Comparison of ENCODE assay signal across 8 cellular contexts in the genomic region with DNA sequence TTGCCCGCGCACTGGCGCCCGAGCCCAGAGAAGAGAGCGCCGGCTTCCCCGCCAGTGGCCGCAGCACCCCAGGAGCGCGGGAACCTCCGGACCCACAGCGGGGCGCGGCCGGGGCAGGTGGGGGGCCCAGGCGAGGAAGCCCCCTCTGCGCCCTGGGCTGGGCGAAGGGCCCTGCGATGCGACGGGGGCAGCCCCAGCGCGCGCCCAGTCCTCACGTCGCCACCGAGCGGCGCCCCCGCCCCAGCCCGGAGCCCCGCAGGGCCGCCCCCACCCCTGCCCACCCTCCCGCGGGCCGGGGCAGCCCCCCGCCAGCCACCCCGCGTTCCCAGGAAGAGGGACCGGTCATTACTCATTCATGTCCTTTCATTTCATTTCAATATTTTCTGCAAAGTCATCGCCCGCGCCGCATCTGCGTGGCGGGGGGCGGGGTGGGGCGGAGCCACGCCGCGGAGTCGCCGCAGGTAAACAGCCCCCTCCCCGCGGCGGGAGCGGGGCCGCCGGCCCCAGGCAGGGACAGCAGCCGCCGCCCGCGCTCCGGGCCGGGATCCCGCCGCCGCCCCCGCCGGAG. TPM values are rescaled to one million over a fixed set of nuclear protein-coding genes. Genes with fewer than 3 reads are reported as not detected.
DNase-seq lines count a peak whose midpoint lies in the region; ATAC-seq and TF ChIP-seq lines count a peak whose summit lies in the region.

No MANE protein-coding gene starts in this region.

- DNase-seq in AG04450 (ENCODE audit: low read depth, low spot score) (no peak), fibroblast of lung (ENCODE audit: low read depth in 2 of 2) (peak in 1 of 2 donors; percentile 9), spleen (peak; percentile 87), AG08396 (ENCODE audit: low spot score) (no peak)
- DNase-seq in activated CD4-positive, alpha-beta T cell treated with anti-CD3 and anti-CD28 coated beads for 4 hours, result peak; percentile 39 to 53

- H3K9ac ChIP-seq in HUES6 (ENCODE audit: low read length), result no peak overlapping the region
- H3K9ac ChIP-seq in fibroblast of lung (ENCODE audit: insufficient read depth, low read length), result peak overlapping the region; percentile 42

- WGBS in spleen, 5 donors, result 0 to 2% (median 1%) methylated on average over 8 to 70 of the region's 70 CpGs

- H3K9me3 ChIP-seq in AG04450 (ENCODE audit: control insufficient read depth, insufficient read depth, low read length) (peaks cover 14% of the 10 kb centered on the region; the same call in 1 of the 2 replicates), HUES6 (ENCODE audit: control insufficient read depth, insufficient read depth, low read depth, low read length) (no peaks in the 10 kb centered on the region), fibroblast of lung (ENCODE audit: control insufficient read depth, insufficient read depth, low read depth, low read length) (no peaks in the 10 kb centered on the region), spleen (no peaks in the 10 kb centered on the region)

- POLR2A ChIA-PET in AG04450 (lab: Yijun Ruan, JAX), result no interaction called here

- H3K4me3 ChIP-seq in AG04450 (ENCODE audit: low read depth, low read length), result peak overlapping the region; percentile 43
- peak overlapping the region; percentile 55 for H3K4me3 ChIP-seq in HUES6 (ENCODE audit: low read depth, low read length)
- H3K4me3 ChIP-seq in fibroblast of lung (replicated peaks in 1 of 4; ENCODE audit: control extremely low read depth in 1 of 4, insufficient read depth in 1 of 4, low read depth in 3 of 4, low read length in 4 of 4), result peak overlapping the region in 1 of 4 experiments; percentile 42
- H3K4me3 ChIP-seq in spleen, result peak overlapping the region in 6 of 8 donors; percentile 17 to 74 (median 46)

- ATAC-seq in GM19455 (IDR thresholded peaks at IDR 0.05; ENCODE audit: unreplicated experiment) (no peak), GM18868 (IDR thresholded peaks at IDR 0.05; ENCODE audit: unreplicated experiment) (no peak)

- no peak overlapping the region for H2AFZ ChIP-seq in fibroblast of lung (ENCODE audit: low read length)

- no peak for TF ChIP-seq POLR2A in spleen (IDR thresholded peaks at IDR 0.05)

- no peak for TF ChIP-seq CTCF in AG04450 (IDR thresholded peaks at IDR 0.05; ENCODE audit: low read depth, low read length)
- no peak for TF ChIP-seq CTCF in fibroblast of lung (conservative IDR thresholded peaks at IDR 0.05 in 1 of 2, IDR thresholded peaks at IDR 0.05 in 1 of 2; ENCODE audit: low read depth in 1 of 2, low read length in 2 of 2)
- no peak for TF ChIP-seq CTCF in spleen (IDR thresholded peaks at IDR 0.05 in 8 of 11, conservative IDR thresholded peaks at IDR 0.05 in 3 of 11)

- intact Hi-C loops in spleen (cut with DNase I; ENCODE audit: low total_unique reads), result no loop called here

- H3K4me2 ChIP-seq in fibroblast of lung (ENCODE audit: extremely low read depth, insufficient read depth, low read length), result peak overlapping the region; percentile 35

- H3K79me2 ChIP-seq in fibroblast of lung (ENCODE audit: control insufficient read depth, insufficient read depth, low read length), result no peaks in the 10 kb centered on the region

- H4K20me1 ChIP-seq in fibroblast of lung (ENCODE audit: control insufficient read depth, extremely low read depth, insufficient read depth, low read length), result no peaks in the 10 kb centered on the region

- no peak overlapping the region for H3K27ac ChIP-seq in AG04450 (ENCODE audit: low read depth, low read length)
- H3K27ac ChIP-seq in HUES6 (ENCODE audit: low read depth, low read length), result no peak overlapping the region
- H3K27ac ChIP-seq in fibroblast of lung (ENCODE audit: insufficient read depth, low read length), result no peak overlapping the region
- peak overlapping the region in 2 of 8 donors; percentile 40 to 50 for H3K27ac ChIP-seq in spleen

- H3K36me3 ChIP-seq in HUES6 (ENCODE audit: control insufficient read depth, insufficient read depth, low read length) (no peaks in the 10 kb centered on the region), fibroblast of lung (ENCODE audit: control insufficient read depth, insufficient read depth, low read length) (no peaks in the 10 kb centered on the region), spleen (no peaks in the 10 kb centered on the region)

- H3K27me3 ChIP-seq in AG04450 (ENCODE audit: control insufficient read depth, insufficient read depth, low read length) (peaks cover 16% of the 10 kb centered on the region), HUES6 (ENCODE audit: control insufficient read depth, insufficient read depth, low read length) (peaks cover 46% of the 10 kb centered on the region), fibroblast of lung (ENCODE audit: control insufficient read depth, insufficient read depth, low read length) (peaks cover 13% of the 10 kb centered on the region), spleen (replicated peaks in 1 of 7) (peaks cover 0 to 83% (median 33%) of the 10 kb centered on the region in 7 donors)

- H3K4me1 ChIP-seq in HUES6 (ENCODE audit: control insufficient read depth, insufficient read depth, low read length) (no peaks in the 10 kb centered on the region), fibroblast of lung (ENCODE audit: control insufficient read depth, extremely low read depth, insufficient read depth, low read length) (no peaks in the 10 kb centered on the region), spleen (peaks cover 4 to 45% (median 23%) of the 10 kb centered on the region in 6 donors)

- CTCF ChIA-PET in AG04450 (lab: Charles Lee), result no interaction called here

RNA-seq across cellular contexts. Expression of a gene that starts 0.7 kb away (rescaled TPM):
- polyA plus RNA-seq in AG04450 (2011; rRNA removed), result 0.93 and 1.1 TPM in 2 replicates
- polyA minus RNA-seq in AG04450 (2011; rRNA and poly(A)+ RNA removed), result 0.17 and 0.28 TPM in 2 replicates
- under 0.01 and 0.17 TPM in 2 replicates for total RNA-seq in fibroblast of lung
- 0.44 and 0.45 TPM in 2 replicates for polyA plus RNA-seq in fibroblast of lung
- 0.75 and 0.96 TPM in 2 replicates for polyA plus RNA-seq in fibroblast of lung (2012)
- 0.16 TPM in 1 of 2 replicates, not detected in the other for polyA minus RNA-seq in fibroblast of lung (ENCODE audit: low replicate concordance)
- 1 to 10 TPM in 6 of 7 donors, under 1 TPM in 1; 0.39 to 4.6 (median 2.4) TPM for total RNA-seq in spleen
- polyA plus RNA-seq in spleen, result under 1 TPM; 0.11 to 0.67 (median 0.24) TPM

RNA-seq across cellular contexts. Expression of a gene that starts 15.9 kb away (rescaled TPM):
- polyA plus RNA-seq in AG04450 (2011; rRNA removed), result 8.7 and 11.8 TPM in 2 replicates
- polyA minus RNA-seq in AG04450 (2011; rRNA and poly(A)+ RNA removed), result 7.1 and 9.2 TPM in 2 replicates
- total RNA-seq in fibroblast of lung, result 15.2 and 17.2 TPM in 2 replicates
- 11.8 and 17.6 TPM in 2 replicates for polyA plus RNA-seq in fibroblast of lung
- polyA plus RNA-seq in fibroblast of lung (2012), result 15.6 and 27.9 TPM in 2 replicates
- polyA minus RNA-seq in fibroblast of lung (ENCODE audit: low replicate concordance), result 25.2 and 28.0 TPM in 2 replicates
- total RNA-seq in spleen, result 10 to 100 TPM; 49.8 to 66.5 (median 57.7) TPM
- 10 to 100 TPM; 43.3 to 85.8 (median 77.9) TPM for polyA plus RNA-seq in spleen

RNA-seq across cellular contexts. Expression of a gene that starts 31.0 kb away (rescaled TPM):
- polyA plus RNA-seq in AG04450 (2011; rRNA removed) (6.8 and 9.4 TPM in 2 replicates), fibroblast of lung (8.3 and 10.2 TPM in 2 replicates), spleen (10 to 100 TPM; 26.2 to 70.8 (median 47.0) TPM)
- polyA minus RNA-seq in AG04450 (2011; rRNA and poly(A)+ RNA removed), result 3.4 and 4.9 TPM in 2 replicates
- total RNA-seq in fibroblast of lung (16.9 and 20.1 TPM in 2 replicates), spleen (10 to 100 TPM; 25.4 to 31.7 (median 29.3) TPM)
- 12.8 and 16.6 TPM in 2 replicates for polyA plus RNA-seq in fibroblast of lung (2012)
- 6.7 and 12.0 TPM in 2 replicates for polyA minus RNA-seq in fibroblast of lung (ENCODE audit: low replicate concordance)

Comparison
In these comparisons a context has a peak if more than half of its experiments do, and no peak if none do; other contexts are left out.
1. DNase-seq: peak in activated CD4-positive, alpha-beta T cell treated with anti-CD3 and anti-CD28 coated beads for 4 hours (2 of 2) and spleen (single experiment); none in AG04450 (single experiment) and AG08396 (single experiment).